ENCODE assay signal across 1 cellular context in genomic region chr11:133947298-133947905, GRCh38.
TF ChIP-seq lines count a peak whose summit lies in the region.

No MANE protein-coding gene starts in this region.

TF ChIP-seq in GM23338, 12 proteins besides CTCF, POLR2A, EP300 and RAD21 (continued from another document):
- TF ChIP-seq, protein P1, sequence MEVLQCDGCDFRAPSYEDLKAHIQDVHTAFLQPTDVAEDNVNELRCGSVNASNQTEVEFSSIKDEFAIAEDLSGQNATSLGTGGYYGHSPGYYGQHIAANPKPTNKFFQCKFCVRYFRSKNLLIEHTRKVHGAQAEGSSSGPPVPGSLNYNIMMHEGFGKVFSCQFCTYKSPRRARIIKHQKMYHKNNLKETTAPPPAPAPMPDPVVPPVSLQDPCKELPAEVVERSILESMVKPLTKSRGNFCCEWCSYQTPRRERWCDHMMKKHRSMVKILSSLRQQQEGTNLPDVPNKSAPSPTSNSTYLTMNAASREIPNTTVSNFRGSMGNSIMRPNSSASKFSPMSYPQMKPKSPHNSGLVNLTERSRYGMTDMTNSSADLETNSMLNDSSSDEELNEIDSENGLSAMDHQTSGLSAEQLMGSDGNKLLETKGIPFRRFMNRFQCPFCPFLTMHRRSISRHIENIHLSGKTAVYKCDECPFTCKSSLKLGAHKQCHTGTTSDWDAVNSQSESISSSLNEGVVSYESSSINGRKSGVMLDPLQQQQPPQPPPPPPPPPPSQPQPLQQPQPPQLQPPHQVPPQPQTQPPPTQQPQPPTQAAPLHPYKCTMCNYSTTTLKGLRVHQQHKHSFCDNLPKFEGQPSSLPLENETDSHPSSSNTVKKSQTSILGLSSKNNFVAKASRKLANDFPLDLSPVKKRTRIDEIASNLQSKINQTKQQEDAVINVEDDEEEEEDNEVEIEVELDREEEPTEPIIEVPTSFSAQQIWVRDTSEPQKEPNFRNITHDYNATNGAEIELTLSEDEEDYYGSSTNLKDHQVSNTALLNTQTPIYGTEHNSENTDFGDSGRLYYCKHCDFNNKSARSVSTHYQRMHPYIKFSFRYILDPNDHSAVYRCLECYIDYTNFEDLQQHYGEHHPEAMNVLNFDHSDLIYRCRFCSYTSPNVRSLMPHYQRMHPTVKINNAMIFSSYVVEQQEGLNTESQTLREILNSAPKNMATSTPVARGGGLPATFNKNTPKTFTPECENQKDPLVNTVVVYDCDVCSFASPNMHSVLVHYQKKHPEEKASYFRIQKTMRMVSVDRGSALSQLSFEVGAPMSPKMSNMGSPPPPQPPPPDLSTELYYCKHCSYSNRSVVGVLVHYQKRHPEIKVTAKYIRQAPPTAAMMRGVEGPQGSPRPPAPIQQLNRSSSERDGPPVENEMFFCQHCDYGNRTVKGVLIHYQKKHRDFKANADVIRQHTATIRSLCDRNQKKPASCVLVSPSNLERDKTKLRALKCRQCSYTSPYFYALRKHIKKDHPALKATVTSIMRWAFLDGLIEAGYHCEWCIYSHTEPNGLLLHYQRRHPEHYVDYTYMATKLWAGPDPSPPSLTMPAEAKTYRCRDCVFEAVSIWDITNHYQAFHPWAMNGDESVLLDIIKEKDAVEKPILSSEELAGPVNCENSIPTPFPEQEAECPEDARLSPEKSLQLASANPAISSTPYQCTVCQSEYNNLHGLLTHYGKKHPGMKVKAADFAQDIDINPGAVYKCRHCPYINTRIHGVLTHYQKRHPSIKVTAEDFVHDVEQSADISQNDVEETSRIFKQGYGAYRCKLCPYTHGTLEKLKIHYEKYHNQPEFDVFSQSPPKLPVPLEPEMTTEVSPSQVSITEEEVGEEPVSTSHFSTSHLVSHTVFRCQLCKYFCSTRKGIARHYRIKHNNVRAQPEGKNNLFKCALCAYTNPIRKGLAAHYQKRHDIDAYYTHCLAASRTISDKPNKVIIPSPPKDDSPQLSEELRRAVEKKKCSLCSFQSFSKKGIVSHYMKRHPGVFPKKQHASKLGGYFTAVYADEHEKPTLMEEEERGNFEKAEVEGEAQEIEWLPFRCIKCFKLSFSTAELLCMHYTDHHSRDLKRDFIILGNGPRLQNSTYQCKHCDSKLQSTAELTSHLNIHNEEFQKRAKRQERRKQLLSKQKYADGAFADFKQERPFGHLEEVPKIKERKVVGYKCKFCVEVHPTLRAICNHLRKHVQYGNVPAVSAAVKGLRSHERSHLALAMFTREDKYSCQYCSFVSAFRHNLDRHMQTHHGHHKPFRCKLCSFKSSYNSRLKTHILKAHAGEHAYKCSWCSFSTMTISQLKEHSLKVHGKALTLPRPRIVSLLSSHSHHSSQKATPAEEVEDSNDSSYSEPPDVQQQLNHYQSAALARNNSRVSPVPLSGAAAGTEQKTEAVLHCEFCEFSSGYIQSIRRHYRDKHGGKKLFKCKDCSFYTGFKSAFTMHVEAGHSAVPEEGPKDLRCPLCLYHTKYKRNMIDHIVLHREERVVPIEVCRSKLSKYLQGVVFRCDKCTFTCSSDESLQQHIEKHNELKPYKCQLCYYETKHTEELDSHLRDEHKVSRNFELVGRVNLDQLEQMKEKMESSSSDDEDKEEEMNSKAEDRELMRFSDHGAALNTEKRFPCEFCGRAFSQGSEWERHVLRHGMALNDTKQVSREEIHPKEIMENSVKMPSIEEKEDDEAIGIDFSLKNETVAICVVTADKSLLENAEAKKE (CRISPR knock-in tag; IDR thresholded peaks at IDR 0.05): no peak
- no peak for TF ChIP-seq CREB1 (CRISPR knock-in tag; IDR thresholded peaks at IDR 0.05; ENCODE audit: low read depth)
- no peak for TF ChIP-seq EZH2 (IDR thresholded peaks at IDR 0.05; ENCODE audit: low read depth, unreplicated experiment)
- no peak for TF ChIP-seq ZNF114 (CRISPR knock-in tag; IDR thresholded peaks at IDR 0.05)
- no peak for TF ChIP-seq JUNB (IDR thresholded peaks at IDR 0.05; ENCODE audit: unreplicated experiment)
- TF ChIP-seq POLR2AphosphoS5 (IDR thresholded peaks at IDR 0.05; ENCODE audit: low read depth): 0 out of 2 replicates have a peak, but pooled peaks have one; percentile 24
- no peak for TF ChIP-seq NANOG (IDR thresholded peaks at IDR 0.05; ENCODE audit: borderline replicate concordance)
